ENCODE assay signal across 1 cellular context in the genomic region with DNA sequence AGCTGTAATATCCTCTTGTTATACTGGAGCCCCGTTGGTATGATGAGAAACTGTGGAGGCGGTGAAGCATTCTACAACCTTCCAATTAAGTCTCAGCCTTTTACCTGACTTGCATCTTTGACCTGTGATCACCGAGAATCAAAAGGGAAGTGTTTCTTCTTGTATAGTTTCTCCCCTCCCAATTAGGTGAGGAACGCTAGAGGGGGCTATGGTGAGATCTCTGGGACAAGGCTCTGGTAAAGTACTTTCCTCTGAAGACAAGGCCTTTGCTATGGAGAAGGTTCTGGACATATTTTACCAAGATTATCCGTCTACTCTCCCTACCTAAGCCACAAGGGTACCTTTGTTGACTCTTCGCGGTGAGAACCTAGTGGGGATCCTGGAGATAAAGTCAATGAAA.
TF ChIP-seq lines count a peak whose summit lies in the region.

No MANE protein-coding gene starts in this region.

TF ChIP-seq in endothelial cell of umbilical vein, 7 proteins besides CTCF, POLR2A, EP300 and RAD21:
- TF ChIP-seq POLR2AphosphoS5 (IDR thresholded peaks at IDR 0.05; ENCODE audit: insufficient read depth, low read depth, low read length): no peak
- TF ChIP-seq MYC (IDR thresholded peaks at IDR 0.05; ENCODE audit: low read depth, low read length): no peak
- TF ChIP-seq, protein P1, sequence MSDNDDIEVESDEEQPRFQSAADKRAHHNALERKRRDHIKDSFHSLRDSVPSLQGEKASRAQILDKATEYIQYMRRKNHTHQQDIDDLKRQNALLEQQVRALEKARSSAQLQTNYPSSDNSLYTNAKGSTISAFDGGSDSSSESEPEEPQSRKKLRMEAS (IDR thresholded peaks at IDR 0.05; ENCODE audit: insufficient read depth, insufficient read length): no peak
- TF ChIP-seq GATA2 (IDR thresholded peaks at IDR 0.05; ENCODE audit: insufficient read depth, insufficient read length, low read depth, low read length): no peak
- TF ChIP-seq FOS (IDR thresholded peaks at IDR 0.05; ENCODE audit: borderline replicate concordance, insufficient read depth, low read length): no peak
- TF ChIP-seq EZH2 (IDR thresholded peaks at IDR 0.05; ENCODE audit: borderline replicate concordance, low read depth, low read length, severe bottlenecking): no peak
- TF ChIP-seq JUN (IDR thresholded peaks at IDR 0.05; ENCODE audit: borderline replicate concordance, insufficient read depth, insufficient read length, low read depth): no peak
TF ChIP-seq in endothelial cell of umbilical vein: peak in this region for 0.
